1 cellular context compared by ENCODE assay signal in genomic region chr11:498297-499181, GRCh38.
TF ChIP-seq lines count a peak whose summit lies in the region.

No MANE protein-coding gene starts in this region.

TF ChIP-seq in GM12878, 131 proteins besides CTCF, POLR2A, EP300 and RAD21:
- TF ChIP-seq POLR2AphosphoS2 (IDR thresholded peaks at IDR 0.05; ENCODE audit: low read depth, low read length) (no peak), CREB1 (IDR thresholded peaks at IDR 0.05; ENCODE audit: low read depth) (no peak), SMAD5 (IDR thresholded peaks at IDR 0.05; ENCODE audit: low read depth) (no peak), SREBF1 (IDR thresholded peaks at IDR 0.05; ENCODE audit: low read length) (no peak), GABPA (IDR thresholded peaks at IDR 0.05; ENCODE audit: low read depth) (no peak), ZNF217 (IDR thresholded peaks at IDR 0.05) (no peak), BACH1 (IDR thresholded peaks at IDR 0.05; ENCODE audit: borderline replicate concordance) (no peak), ZBED1 (IDR thresholded peaks at IDR 0.05; ENCODE audit: borderline replicate concordance) (no peak)
TF ChIP-seq in GM12878: peak in this region for 0.
